In the genomic region with DNA sequence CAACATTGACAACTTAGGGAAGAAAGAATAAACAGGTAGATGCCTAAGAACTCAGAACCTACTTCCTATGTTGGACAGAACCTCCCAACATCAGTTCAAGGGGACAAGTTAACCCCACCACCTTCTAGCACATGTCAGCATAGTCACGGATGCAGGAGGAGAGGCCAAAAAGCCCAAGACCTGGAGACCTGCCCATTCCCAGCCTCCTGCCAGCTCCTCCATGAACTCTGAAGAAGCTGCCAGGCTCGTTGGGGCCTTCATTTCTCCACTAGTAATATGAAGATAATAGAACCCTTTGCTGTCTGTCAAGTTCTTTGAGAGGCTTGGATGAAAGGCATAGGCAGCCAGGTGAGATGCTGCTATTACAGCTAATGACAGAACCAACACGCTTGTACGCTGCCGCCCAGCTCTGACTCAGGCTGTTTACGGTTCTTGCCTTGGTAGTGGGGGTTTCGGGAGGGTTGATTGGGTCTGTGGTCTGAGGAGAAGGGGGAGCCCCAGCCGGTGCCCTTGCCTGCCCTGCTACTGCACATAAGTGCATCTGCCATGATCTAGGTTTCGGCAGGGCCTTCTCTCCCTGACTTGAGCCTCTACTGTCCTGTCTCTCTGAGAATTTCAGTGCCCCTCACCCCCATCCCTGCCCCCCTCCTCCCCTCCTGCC, we compare ENCODE assay signal across 12 cellular contexts.
DNase-seq lines count a peak whose midpoint lies in the region; ATAC-seq lines count a peak whose summit lies in the region.
"Had no signal": no experiment of that assay in that cellular context is flagged by ENCODE, and none has a peak within 500 bp of the region (broad histone marks: within the 10 kb centered on the region; RNA-seq: fewer than 3 reads in every experiment).

No MANE protein-coding gene starts in this region.

- no peak overlapping the region for H3K4me3 Mint-ChIP-seq in stimulated activated naive CD8-positive, alpha-beta T cell treated with anti-CD3 and anti-CD28 coated beads, Interleukin-15, amount 100 ng/mL, for 72 hours
- H3K4me3 Mint-ChIP-seq: activated naive CD4-positive, alpha-beta T cell treated with anti-CD3 and anti-CD28 coated beads, Interleukin-2, amount 50 U/mL, for 24 hours had no signal

- DNase-seq in activated CD8-positive, alpha-beta memory T cell treated with anti-CD3 and anti-CD28 coated beads, Interleukin-2, amount 50 U/mL, for 48 hours: peak; percentile 34
- DNase-seq in activated CD8-positive, alpha-beta memory T cell treated with anti-CD3 and anti-CD28 coated beads for 24 hours: no peak
- DNase-seq in stimulated activated naive CD8-positive, alpha-beta T cell treated with anti-CD3 and anti-CD28 coated beads, Interleukin-15, amount 100 ng/mL, for 72 hours: peak; percentile 7 to 16
- DNase-seq in H4 (ENCODE audit: low spot score) (no peak), midbrain (lab: John Stamatoyannopoulos, UW) (no peak), DMS153 (lab: John Stamatoyannopoulos, UW) (no peak)
- DNase-seq: ACHN, heart left ventricle, retina had no signal

- H3K27me3 Mint-ChIP-seq in stimulated activated naive CD8-positive, alpha-beta T cell treated with anti-CD3 and anti-CD28 coated beads, Interleukin-15, amount 100 ng/mL, for 72 hours: peaks cover 8% of the 10 kb centered on the region
- H3K27me3 Mint-ChIP-seq: activated naive CD4-positive, alpha-beta T cell treated with anti-CD3 and anti-CD28 coated beads, Interleukin-2, amount 50 U/mL, for 24 hours had no signal

- no peaks in the 10 kb centered on the region for H3K9me3 Mint-ChIP-seq in stimulated activated naive CD8-positive, alpha-beta T cell treated with anti-CD3 and anti-CD28 coated beads, Interleukin-15, amount 100 ng/mL, for 72 hours
- H3K9me3 Mint-ChIP-seq: activated naive CD4-positive, alpha-beta T cell treated with anti-CD3 and anti-CD28 coated beads, Interleukin-2, amount 50 U/mL, for 24 hours had no signal

- ATAC-seq in HG02610 (IDR thresholded peaks at IDR 0.05; ENCODE audit: unreplicated experiment) (peak; percentile 84), HG03460 (IDR thresholded peaks at IDR 0.05; ENCODE audit: unreplicated experiment) (peak; percentile 87)
- ATAC-seq in stimulated activated naive CD8-positive, alpha-beta T cell treated with anti-CD3 and anti-CD28 coated beads, Interleukin-15, amount 100 ng/mL, for 72 hours: peak; percentile 46

- H3K27ac Mint-ChIP-seq in stimulated activated naive CD8-positive, alpha-beta T cell treated with anti-CD3 and anti-CD28 coated beads, Interleukin-15, amount 100 ng/mL, for 72 hours: no peak overlapping the region
- H3K27ac Mint-ChIP-seq: activated naive CD4-positive, alpha-beta T cell treated with anti-CD3 and anti-CD28 coated beads, Interleukin-2, amount 50 U/mL, for 24 hours had no signal

- H3K4me1 Mint-ChIP-seq in stimulated activated naive CD8-positive, alpha-beta T cell treated with anti-CD3 and anti-CD28 coated beads, Interleukin-15, amount 100 ng/mL, for 72 hours: no peaks in the 10 kb centered on the region
- H3K4me1 Mint-ChIP-seq: activated naive CD4-positive, alpha-beta T cell treated with anti-CD3 and anti-CD28 coated beads, Interleukin-2, amount 50 U/mL, for 24 hours had no signal

Comparison
In these comparisons a context has a peak if more than half of its experiments do, and no peak if none do; other contexts are left out.
1. DNase-seq: peak in activated CD8-positive, alpha-beta memory T cell treated with anti-CD3 and anti-CD28 coated beads, Interleukin-2, amount 50 U/mL, for 48 hours (single experiment) and stimulated activated naive CD8-positive, alpha-beta T cell treated with anti-CD3 and anti-CD28 coated beads, Interleukin-15, amount 100 ng/mL, for 72 hours (2 of 2); none in activated CD8-positive, alpha-beta memory T cell treated with anti-CD3 and anti-CD28 coated beads for 24 hours (single experiment), H4 (single experiment), midbrain (single experiment) and DMS153 (single experiment).
2. Peak in every context shown above with its lines, with median percentiles within 50 percentile points of each other: ATAC-seq.